In the genomic region with DNA sequence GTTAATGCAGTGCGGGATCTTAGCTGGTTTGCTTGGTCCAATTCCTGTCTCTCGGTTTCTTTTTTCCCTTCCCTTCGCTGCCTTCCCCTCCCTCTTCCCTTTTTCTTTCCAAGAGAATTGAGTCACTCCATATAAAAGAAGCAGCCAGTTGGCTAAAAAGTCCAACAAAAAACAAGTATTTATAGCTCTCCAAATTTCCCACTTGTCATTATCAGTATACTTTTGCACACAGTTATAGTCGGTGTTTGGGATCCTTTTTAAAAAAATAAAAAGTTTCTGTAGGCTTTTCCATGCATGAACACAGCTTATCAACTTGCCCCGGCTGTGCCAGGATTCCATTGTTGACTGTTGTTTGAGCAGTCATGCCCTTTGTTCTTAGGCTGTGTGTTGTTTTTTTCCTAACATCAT, we compare ENCODE assay signal across 11 cellular contexts. TPM values are rescaled to one million over a fixed set of nuclear protein-coding genes. Genes with fewer than 3 reads are reported as not detected.
A peak's percentile ranks its signal among the peaks of the same experiment; 100 is the strongest.
DNase-seq lines count a peak whose midpoint lies in the region; ATAC-seq and TF ChIP-seq lines count a peak whose summit lies in the region.
"Had no signal": no experiment of that assay in that cellular context is flagged by ENCODE, and none has a peak within 500 bp of the region (broad histone marks: within the 10 kb centered on the region; RNA-seq: fewer than 3 reads in every experiment).

No MANE protein-coding gene starts in this region.

- H3K27ac ChIP-seq in epithelial cell of prostate (peak overlapping the region; percentile 97), transverse colon (peak overlapping the region; percentile 62 to 74 (median 66))

- in situ Hi-C loops in transverse colon (cut with MboI; ENCODE audit: low pct_ligation_motif_present in 1 of 4, low pct_unique_long_range_greater_than_20kb in 1 of 4, low sequenced_read_pairs in 3 of 4), result no loop called here

- no peaks in the 10 kb centered on the region for H3K9me3 Mint-ChIP-seq in activated CD4-positive, alpha-beta memory T cell treated with anti-CD3 and anti-CD28 coated beads for 36 hours
- no peaks in the 10 kb centered on the region for H3K9me3 Mint-ChIP-seq in activated CD4-positive, alpha-beta memory T cell treated with anti-CD3 and anti-CD28 coated beads, Interleukin-2, amount 10 ng/mL, durations not matched to agents 7 days and 5 days
- H3K9me3 Mint-ChIP-seq: nephron progenitor cell had no signal

- no peaks in the 10 kb centered on the region for H3K27me3 ChIP-seq in transverse colon

- CTCF ChIA-PET in activated CD4-positive, alpha-beta memory T cell treated with anti-CD3 and anti-CD28 coated beads for 36 hours (lab: Charles Lee), result interaction anchor here (0.9 to 1.8 kb wide), 5 partner anchors 9 to 123 kb away, joined by 3 to 10 read pairs (median 4); partner anchors contain the start of gene MGRN1
- CTCF ChIA-PET in activated CD4-positive, alpha-beta memory T cell treated with anti-CD3 and anti-CD28 coated beads, Interleukin-2, amount 10 ng/mL, durations not matched to agents 7 days and 5 days (lab: Charles Lee), result interaction anchor here (0.7 to 4.5 kb wide), 7 partner anchors 9 to 47 kb away, joined by 3 to 30 read pairs (median 4); partner anchors contain the start of genes CDIP1, HMOX2 and NMRAL1

- no peak for TF ChIP-seq EP300 in transverse colon (IDR thresholded peaks at IDR 0.05; ENCODE audit: low read depth)

- no peak for ATAC-seq in GM18502 (IDR thresholded peaks at IDR 0.05; ENCODE audit: poor library complexity, unreplicated experiment)

- intact Hi-C loops in activated CD4-positive, alpha-beta memory T cell treated with anti-CD3 and anti-CD28 coated beads for 36 hours (cut with micrococcal nuclease), result no loop called here
- intact Hi-C loops in transverse colon (cut with DNase I; ENCODE audit: low total_unique reads), result loop anchor here (10.0 kb wide), 1 partner anchor 84 kb away; no protein-coding TSS in a partner anchor

- no peak for DNase-seq in activated CD4-positive, alpha-beta memory T cell treated with anti-CD3 and anti-CD28 coated beads for 36 hours
- DNase-seq in activated CD4-positive, alpha-beta memory T cell treated with anti-CD3 and anti-CD28 coated beads, Interleukin-2, amount 10 ng/mL, durations not matched to agents 7 days and 5 days, result no peak
- DNase-seq in epithelial cell of prostate (ENCODE audit: low read depth, low spot score) (no peak), mucosa of gallbladder (ENCODE audit: low spot score) (peak; percentile 64), transverse colon (no peak), RPMI8226 (no peak)
- DNase-seq in stimulated activated naive CD4-positive, alpha-beta T cell (lab: John Stamatoyannopoulos, UW), result no peak
- DNase-seq: 8988T, nephron progenitor cell had no signal

- TF ChIP-seq POLR2A in transverse colon (IDR thresholded peaks at IDR 0.05), result no peak

- H3K4me3 Mint-ChIP-seq in activated CD4-positive, alpha-beta memory T cell treated with anti-CD3 and anti-CD28 coated beads for 36 hours, result no peak overlapping the region
- H3K4me3 Mint-ChIP-seq in activated CD4-positive, alpha-beta memory T cell treated with anti-CD3 and anti-CD28 coated beads, Interleukin-2, amount 10 ng/mL, durations not matched to agents 7 days and 5 days, result no peak overlapping the region
- H3K4me3 Mint-ChIP-seq: nephron progenitor cell had no signal

- WGBS in transverse colon (ENCODE audit: low coverage in 1 of 2), 2 donors, result 20 to 30% methylated on average over 5 of the region's 5 CpGs

- H3K9me3 ChIP-seq in transverse colon, result no peaks in the 10 kb centered on the region

- H3K27me3 Mint-ChIP-seq in activated CD4-positive, alpha-beta memory T cell treated with anti-CD3 and anti-CD28 coated beads for 36 hours, result no peaks in the 10 kb centered on the region
- H3K27me3 Mint-ChIP-seq in activated CD4-positive, alpha-beta memory T cell treated with anti-CD3 and anti-CD28 coated beads, Interleukin-2, amount 10 ng/mL, durations not matched to agents 7 days and 5 days, result no peaks in the 10 kb centered on the region

- peak overlapping the region; percentile 74 for H3K27ac Mint-ChIP-seq in activated CD4-positive, alpha-beta memory T cell treated with anti-CD3 and anti-CD28 coated beads for 36 hours
- H3K27ac Mint-ChIP-seq in activated CD4-positive, alpha-beta memory T cell treated with anti-CD3 and anti-CD28 coated beads, Interleukin-2, amount 10 ng/mL, durations not matched to agents 7 days and 5 days, result no peak overlapping the region
- H3K27ac Mint-ChIP-seq: nephron progenitor cell had no signal

- H3K36me3 Mint-ChIP-seq in activated CD4-positive, alpha-beta memory T cell treated with anti-CD3 and anti-CD28 coated beads for 36 hours, result peaks cover 13% of the 10 kb centered on the region
- peaks cover 33% of the 10 kb centered on the region for H3K36me3 Mint-ChIP-seq in activated CD4-positive, alpha-beta memory T cell treated with anti-CD3 and anti-CD28 coated beads, Interleukin-2, amount 10 ng/mL, durations not matched to agents 7 days and 5 days (ENCODE audit: low read depth)

- H3K4me1 Mint-ChIP-seq in activated CD4-positive, alpha-beta memory T cell treated with anti-CD3 and anti-CD28 coated beads for 36 hours (ENCODE audit: low read depth), result peaks cover 83% of the 10 kb centered on the region
- peaks cover 68% of the 10 kb centered on the region for H3K4me1 Mint-ChIP-seq in activated CD4-positive, alpha-beta memory T cell treated with anti-CD3 and anti-CD28 coated beads, Interleukin-2, amount 10 ng/mL, durations not matched to agents 7 days and 5 days

- H3K4me1 ChIP-seq in transverse colon, result peaks cover 18 to 33% (median 19%) of the 10 kb centered on the region in 4 donors

- H3K36me3 ChIP-seq in transverse colon, result peaks cover 0 to 3% (median 0%) of the 10 kb centered on the region in 4 donors

- TF ChIP-seq CTCF in transverse colon (IDR thresholded peaks at IDR 0.05), result no peak

- POLR2A ChIA-PET in activated CD4-positive, alpha-beta memory T cell treated with anti-CD3 and anti-CD28 coated beads for 36 hours (lab: Charles Lee), result interaction anchor here (1.3 kb wide), 1 partner anchor 25 kb away, joined by 4 read pairs; the partner anchor contains the start of gene HMOX2
- POLR2A ChIA-PET in activated CD4-positive, alpha-beta memory T cell treated with anti-CD3 and anti-CD28 coated beads, Interleukin-2, amount 10 ng/mL, durations not matched to agents 7 days and 5 days (lab: Charles Lee), result interaction anchor here (0.9 to 12.4 kb wide), 7 partner anchors 11 to 149 kb away, joined by 3 to 154 read pairs (median 3); partner anchors contain the start of genes HMOX2 and NMRAL1

- no peak overlapping the region for H3K4me3 ChIP-seq in transverse colon

RNA-seq across cellular contexts. Expression of gene HMOX2, which starts 24.9 kb away (rescaled TPM):
- total RNA-seq in activated CD4-positive, alpha-beta memory T cell treated with anti-CD3 and anti-CD28 coated beads for 36 hours, result 10 to 100 TPM; 69.1 to 76.0 TPM
- 10 to 100 TPM; 77.4 to 83.4 TPM for total RNA-seq in activated CD4-positive, alpha-beta memory T cell treated with anti-CD3 and anti-CD28 coated beads, Interleukin-2, amount 10 ng/mL, durations not matched to agents 7 days and 5 days
- 85.2 TPM for total RNA-seq in mucosa of gallbladder
- 100 to 1,000 TPM in 1 of 4 donors, 10 to 100 TPM in 3; 46.4 to 495 (median 55.7) TPM for total RNA-seq in transverse colon

RNA-seq across cellular contexts. Expression of gene NMRAL1, which starts 26.6 kb away (rescaled TPM):
- total RNA-seq in activated CD4-positive, alpha-beta memory T cell treated with anti-CD3 and anti-CD28 coated beads for 36 hours, result 10 to 100 TPM; 50.5 to 55.0 TPM
- total RNA-seq in activated CD4-positive, alpha-beta memory T cell treated with anti-CD3 and anti-CD28 coated beads, Interleukin-2, amount 10 ng/mL, durations not matched to agents 7 days and 5 days, result 10 to 100 TPM; 49.5 to 56.2 TPM
- total RNA-seq in mucosa of gallbladder (58.9 TPM), transverse colon (10 to 100 TPM; 46.0 to 75.9 (median 66.6) TPM)

RNA-seq across cellular contexts. Expression of gene CDIP1, which starts 37.5 kb away (rescaled TPM):
- total RNA-seq in activated CD4-positive, alpha-beta memory T cell treated with anti-CD3 and anti-CD28 coated beads for 36 hours, result 10 to 100 TPM; 25.7 to 27.5 TPM
- total RNA-seq in activated CD4-positive, alpha-beta memory T cell treated with anti-CD3 and anti-CD28 coated beads, Interleukin-2, amount 10 ng/mL, durations not matched to agents 7 days and 5 days, result 10 to 100 TPM; 28.7 to 30.7 TPM
- total RNA-seq in mucosa of gallbladder (38.7 TPM), transverse colon (10 to 100 TPM in 3 of 4 donors, 1 to 10 TPM in 1; 8.8 to 29.5 (median 19.0) TPM)

RNA-seq across cellular contexts. Expression of gene C16orf96, which starts 55.1 kb away (rescaled TPM):
- under 1 TPM; 0.07 to 0.17 TPM for total RNA-seq in activated CD4-positive, alpha-beta memory T cell treated with anti-CD3 and anti-CD28 coated beads for 36 hours
- under 1 TPM in 1 of 2 experiments, not detected in 1; 0.05 TPM for total RNA-seq in activated CD4-positive, alpha-beta memory T cell treated with anti-CD3 and anti-CD28 coated beads, Interleukin-2, amount 10 ng/mL, durations not matched to agents 7 days and 5 days
- total RNA-seq in mucosa of gallbladder (0.06 TPM), transverse colon (not detected)
- total RNA-seq: H4 had no signal
